In the genomic region with DNA sequence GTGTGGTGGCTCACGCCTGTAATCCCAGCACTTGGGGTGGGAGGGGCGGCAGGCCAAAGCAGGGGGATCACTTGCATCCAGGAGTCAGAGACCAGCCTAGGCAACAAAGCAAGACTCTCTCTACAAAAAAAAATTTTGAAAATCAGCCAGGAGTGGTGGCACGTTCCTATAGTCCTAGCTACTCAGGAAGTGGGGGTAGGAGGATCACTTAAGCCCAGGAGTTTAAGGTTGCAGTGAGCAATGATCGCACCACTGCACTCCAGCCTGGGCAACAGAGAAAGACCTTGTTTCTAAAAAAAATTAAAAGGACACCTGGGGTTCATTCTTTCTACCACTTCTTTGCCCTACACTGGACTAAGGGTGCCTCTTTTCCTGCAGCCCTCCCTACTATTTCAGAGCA, we compare ENCODE assay signal across 1 cellular context.
TF ChIP-seq lines count a peak whose summit lies in the region.

No MANE protein-coding gene starts in this region.

TF ChIP-seq in HEK293, 187 proteins besides CTCF, POLR2A, EP300 and RAD21 (continued from another document):
- TF ChIP-seq, protein P1, sequence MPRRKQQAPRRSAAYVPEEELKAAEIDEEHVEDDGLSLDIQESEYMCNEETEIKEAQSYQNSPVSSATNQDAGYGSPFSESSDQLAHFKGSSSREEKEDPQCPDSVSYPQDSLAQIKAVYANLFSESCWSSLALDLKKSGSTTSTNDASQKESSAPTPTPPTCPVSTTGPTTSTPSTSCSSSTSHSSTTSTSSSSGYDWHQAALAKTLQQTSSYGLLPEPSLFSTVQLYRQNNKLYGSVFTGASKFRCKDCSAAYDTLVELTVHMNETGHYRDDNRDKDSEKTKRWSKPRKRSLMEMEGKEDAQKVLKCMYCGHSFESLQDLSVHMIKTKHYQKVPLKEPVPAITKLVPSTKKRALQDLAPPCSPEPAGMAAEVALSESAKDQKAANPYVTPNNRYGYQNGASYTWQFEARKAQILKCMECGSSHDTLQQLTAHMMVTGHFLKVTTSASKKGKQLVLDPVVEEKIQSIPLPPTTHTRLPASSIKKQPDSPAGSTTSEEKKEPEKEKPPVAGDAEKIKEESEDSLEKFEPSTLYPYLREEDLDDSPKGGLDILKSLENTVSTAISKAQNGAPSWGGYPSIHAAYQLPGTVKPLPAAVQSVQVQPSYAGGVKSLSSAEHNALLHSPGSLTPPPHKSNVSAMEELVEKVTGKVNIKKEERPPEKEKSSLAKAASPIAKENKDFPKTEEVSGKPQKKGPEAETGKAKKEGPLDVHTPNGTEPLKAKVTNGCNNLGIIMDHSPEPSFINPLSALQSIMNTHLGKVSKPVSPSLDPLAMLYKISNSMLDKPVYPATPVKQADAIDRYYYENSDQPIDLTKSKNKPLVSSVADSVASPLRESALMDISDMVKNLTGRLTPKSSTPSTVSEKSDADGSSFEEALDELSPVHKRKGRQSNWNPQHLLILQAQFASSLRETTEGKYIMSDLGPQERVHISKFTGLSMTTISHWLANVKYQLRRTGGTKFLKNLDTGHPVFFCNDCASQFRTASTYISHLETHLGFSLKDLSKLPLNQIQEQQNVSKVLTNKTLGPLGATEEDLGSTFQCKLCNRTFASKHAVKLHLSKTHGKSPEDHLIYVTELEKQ (tag by site-specific recombination; IDR thresholded peaks at IDR 0.05; ENCODE audit: borderline replicate concordance) = no peak
- TF ChIP-seq, protein P2, sequence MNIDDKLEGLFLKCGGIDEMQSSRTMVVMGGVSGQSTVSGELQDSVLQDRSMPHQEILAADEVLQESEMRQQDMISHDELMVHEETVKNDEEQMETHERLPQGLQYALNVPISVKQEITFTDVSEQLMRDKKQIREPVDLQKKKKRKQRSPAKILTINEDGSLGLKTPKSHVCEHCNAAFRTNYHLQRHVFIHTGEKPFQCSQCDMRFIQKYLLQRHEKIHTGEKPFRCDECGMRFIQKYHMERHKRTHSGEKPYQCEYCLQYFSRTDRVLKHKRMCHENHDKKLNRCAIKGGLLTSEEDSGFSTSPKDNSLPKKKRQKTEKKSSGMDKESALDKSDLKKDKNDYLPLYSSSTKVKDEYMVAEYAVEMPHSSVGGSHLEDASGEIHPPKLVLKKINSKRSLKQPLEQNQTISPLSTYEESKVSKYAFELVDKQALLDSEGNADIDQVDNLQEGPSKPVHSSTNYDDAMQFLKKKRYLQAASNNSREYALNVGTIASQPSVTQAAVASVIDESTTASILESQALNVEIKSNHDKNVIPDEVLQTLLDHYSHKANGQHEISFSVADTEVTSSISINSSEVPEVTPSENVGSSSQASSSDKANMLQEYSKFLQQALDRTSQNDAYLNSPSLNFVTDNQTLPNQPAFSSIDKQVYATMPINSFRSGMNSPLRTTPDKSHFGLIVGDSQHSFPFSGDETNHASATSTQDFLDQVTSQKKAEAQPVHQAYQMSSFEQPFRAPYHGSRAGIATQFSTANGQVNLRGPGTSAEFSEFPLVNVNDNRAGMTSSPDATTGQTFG (tag by site-specific recombination; IDR thresholded peaks at IDR 0.05; ENCODE audit: borderline replicate concordance) = no peak
- TF ChIP-seq OVOL3 (tag by site-specific recombination; IDR thresholded peaks at IDR 0.05) (no peak), SETDB1 (IDR thresholded peaks at IDR 0.05; ENCODE audit: insufficient read length, low read length) (no peak), GLI2 (tag by site-specific recombination; IDR thresholded peaks at IDR 0.05; ENCODE audit: borderline replicate concordance, low read depth) (no peak), ZBTB17 (tag by site-specific recombination; IDR thresholded peaks at IDR 0.05) (0 out of 2 replicates have a peak, but pooled peaks have one; percentile 41), ZXDB (tag by site-specific recombination; IDR thresholded peaks at IDR 0.05) (no peak)
